1 cellular context compared by ENCODE assay signal in genomic region chr3:155076888-155077287, GRCh38.
A peak's percentile ranks its signal among the peaks of the same experiment; 100 is the strongest.
TF ChIP-seq lines count a peak whose summit lies in the region.

No MANE protein-coding gene starts in this region.

TF ChIP-seq in K562, 482 proteins besides CTCF, POLR2A, EP300 and RAD21 (continued from another document and continues in another):
- TF ChIP-seq TCFL5 (CRISPR knock-in tag; conservative IDR thresholded peaks at IDR 0.05) (peak; percentile 75), GTF2E2 (tag; IDR thresholded peaks at IDR 0.05) (0 out of 2 replicates have a peak, but pooled peaks have one; percentile 35), CLOCK (CRISPR knock-in tag; IDR thresholded peaks at IDR 0.05; ENCODE audit: borderline replicate concordance) (0 out of 2 replicates have a peak, but pooled peaks have one; percentile 57), ATF6 (CRISPR knock-in tag; IDR thresholded peaks at IDR 0.05) (no peak), SRF (CRISPR knock-in tag; IDR thresholded peaks at IDR 0.05) (0 out of 4 replicates have a peak, but pooled peaks of 1 of the 2 experiments have one; percentile 43), JUND (IDR thresholded peaks at IDR 0.05; ENCODE audit: borderline replicate concordance, low read depth, low read length) (no peak), JUND (tag; IDR thresholded peaks at IDR 0.05; ENCODE audit: borderline replicate concordance, low read depth, low read length) (no peak; the same call in 2 of the 3 replicates), HBP1 (CRISPR knock-in tag; IDR thresholded peaks at IDR 0.05) (peak; percentile 71; the same call in 1 of the 2 replicates), ZNF77 (CRISPR knock-in tag; IDR thresholded peaks at IDR 0.05) (no peak), POLR2H (tag; IDR thresholded peaks at IDR 0.05; ENCODE audit: low read depth) (0 out of 2 replicates have a peak, but pooled peaks have one; percentile 27), ZFP1 (CRISPR knock-in tag; IDR thresholded peaks at IDR 0.05) (0 out of 2 replicates have a peak, but pooled peaks have one; percentile 42), KDM2B (CRISPR knock-in tag; IDR thresholded peaks at IDR 0.05) (no peak), ZBTB9 (CRISPR knock-in tag; IDR thresholded peaks at IDR 0.05) (peak; percentile 97), ILK (tag; IDR thresholded peaks at IDR 0.05; ENCODE audit: borderline replicate concordance, low read depth) (peak; percentile 86), ZNF197 (CRISPR knock-in tag; IDR thresholded peaks at IDR 0.05; ENCODE audit: low read depth) (peak; percentile 84; the same call in 1 of the 2 replicates), DEAF1 (CRISPR knock-in tag; IDR thresholded peaks at IDR 0.05) (no peak), SMARCA4 (IDR thresholded peaks at IDR 0.05) (no peak), PTBP1 (IDR thresholded peaks at IDR 0.05; ENCODE audit: low read depth, low read length) (no peak), ZNF324 (CRISPR knock-in tag; IDR thresholded peaks at IDR 0.05) (peak; percentile 69; the same call in 1 of the 2 replicates), ZNF146 (CRISPR knock-in tag; IDR thresholded peaks at IDR 0.05; ENCODE audit: unreplicated experiment) (no peak), CEBPB (tag; IDR thresholded peaks at IDR 0.05) (no peak), FOSL1 (tag; conservative IDR thresholded peaks at IDR 0.05) (no peak), PTRF (tag; IDR thresholded peaks at IDR 0.05) (peak; percentile 92), RCOR1 (IDR thresholded peaks at IDR 0.05; ENCODE audit: borderline replicate concordance in 1 of 2, low read depth in 2 of 2, low read length in 2 of 2) (no peak), TCF15 (CRISPR knock-in tag; IDR thresholded peaks at IDR 0.05) (peak; percentile 53; the same call in 1 of the 2 replicates), NR2C1 (IDR thresholded peaks at IDR 0.05) (no peak), NR2C1 (tag; IDR thresholded peaks at IDR 0.05) (peak; percentile 85), ZNF175 (CRISPR knock-in tag; IDR thresholded peaks at IDR 0.05; ENCODE audit: low read depth) (peak; percentile 98), ZNF398 (CRISPR knock-in tag; IDR thresholded peaks at IDR 0.05) (peak; percentile 80), ZBTB12 (CRISPR knock-in tag; IDR thresholded peaks at IDR 0.05) (peak; percentile 77), JUNB (CRISPR knock-in tag; conservative IDR thresholded peaks at IDR 0.05) (no peak), SIRT6 (IDR thresholded peaks at IDR 0.05; ENCODE audit: low read depth, low read length) (no peak), ZFPM2 (CRISPR knock-in tag; IDR thresholded peaks at IDR 0.05) (no peak), KLF10 (CRISPR knock-in tag; IDR thresholded peaks at IDR 0.05) (no peak), ATF2 (CRISPR knock-in tag; IDR thresholded peaks at IDR 0.05) (no peak), NFE2L1 (tag; IDR thresholded peaks at IDR 0.05; ENCODE audit: borderline replicate concordance, low read depth) (peak; percentile 15; the same call in 1 of the 2 replicates), ZNF239 (CRISPR knock-in tag; IDR thresholded peaks at IDR 0.05) (peak; percentile 84), ZNF639 (CRISPR knock-in tag; conservative IDR thresholded peaks at IDR 0.05 in 1 of 2, IDR thresholded peaks at IDR 0.05 in 1 of 2) (peak in 1 of 2 experiments; percentile 93; a peak in 2 of 4 replicates), ERF (CRISPR knock-in tag; IDR thresholded peaks at IDR 0.05) (peak; percentile 95), ZNF780A (CRISPR knock-in tag; IDR thresholded peaks at IDR 0.05) (no peak), PBX2 (CRISPR knock-in tag; IDR thresholded peaks at IDR 0.05; ENCODE audit: low read depth) (no peak), PBX2 (tag; conservative IDR thresholded peaks at IDR 0.05; ENCODE audit: low read depth) (0 out of 2 replicates have a peak, but pooled peaks have one; percentile 18), TAF7 (tag; IDR thresholded peaks at IDR 0.05) (peak; percentile 32; the same call in 1 of the 2 replicates)
